ENCODE assay signal across 20 cellular contexts in genomic region chr2:170142502-170142901, GRCh38. TPM values are rescaled to one million over a fixed set of nuclear protein-coding genes. Genes with fewer than 3 reads are reported as not detected.
"Had no signal": no experiment of that assay in that cellular context is flagged by ENCODE, and none has a peak within 500 bp of the region (broad histone marks: within the 10 kb centered on the region; RNA-seq: fewer than 3 reads in every experiment).

No MANE protein-coding gene starts in this region.

- H3K4me1 Mint-ChIP-seq: activated naive CD8-positive, alpha-beta T cell treated with anti-CD3 and anti-CD28 coated beads, Interleukin-2, amount 50 U/mL, for 24 hours had no signal

- H3K4me1 ChIP-seq: psoas muscle, suprapubic skin had no signal

- FAIRE-seq: astrocyte, bronchial epithelial cell, frontal cortex had no signal

- H3K36me3 ChIP-seq: suprapubic skin had no signal

- H3K9me3 ChIP-seq: psoas muscle, suprapubic skin had no signal

- H3K9me3 Mint-ChIP-seq: activated B cell treated with CpG ODN at 0.5 μM for 24 hours; activated naive CD4-positive, alpha-beta T cell treated with anti-CD3 and anti-CD28 coated beads for 36 hours; activated naive CD8-positive, alpha-beta T cell treated with anti-CD3 and anti-CD28 coated beads, Interleukin-2, amount 50 U/mL, for 24 hours; dendritic cell treated with granulocyte-macrophage colony-stimulating factor and Interleukin-4, amounts not matched to agents 40 ng/mL and 50 ng/mL, for 4 days; immature natural killer cell; natural killer cell treated with Interleukin-12 subunit alpha and Interleukin-12 subunit beta and Interleukin-15 and Interleukin-18, amount 100 ng/mL, for 72 hours; stimulated activated naive CD8-positive, alpha-beta T cell treated with anti-CD3 and anti-CD28 coated beads, Interleukin-15, Interleukin-2, amounts not matched to agents 100 ng/mL and 50 ng/mL, for 24 hours had no signal

- ATAC-seq: activated naive CD8-positive, alpha-beta T cell treated with anti-CD3 and anti-CD28 coated beads, Interleukin-2, amount 50 U/mL, for 24 hours; psoas muscle; sciatic nerve had no signal

- DNase-seq: activated B cell treated with CpG ODN at 0.5 μM for 24 hours; activated CD4-positive, alpha-beta T cell treated with anti-CD3 and anti-CD28 coated beads for 48 hours; activated naive CD4-positive, alpha-beta T cell treated with anti-CD3 and anti-CD28 coated beads for 36 hours; activated naive CD8-positive, alpha-beta T cell treated with anti-CD3 and anti-CD28 coated beads, Interleukin-2, amount 50 U/mL, for 24 hours; effector memory CD4-positive, alpha-beta T cell; head of caudate nucleus; immature natural killer cell; occipital lobe; psoas muscle; trophoblast cell had no signal

- H3K36me3 Mint-ChIP-seq: immature natural killer cell; natural killer cell treated with Interleukin-12 subunit alpha and Interleukin-12 subunit beta and Interleukin-15 and Interleukin-18, amount 100 ng/mL, for 72 hours had no signal

- H3K4me3 ChIP-seq: psoas muscle, suprapubic skin had no signal

- H3K4me3 Mint-ChIP-seq: activated naive CD4-positive, alpha-beta T cell treated with anti-CD3 and anti-CD28 coated beads for 36 hours; activated naive CD8-positive, alpha-beta T cell treated with anti-CD3 and anti-CD28 coated beads, Interleukin-2, amount 50 U/mL, for 24 hours; dendritic cell treated with granulocyte-macrophage colony-stimulating factor and Interleukin-4, amounts not matched to agents 40 ng/mL and 50 ng/mL, for 4 days; immature natural killer cell; natural killer cell treated with Interleukin-12 subunit alpha and Interleukin-12 subunit beta and Interleukin-15 and Interleukin-18, amount 100 ng/mL, for 72 hours; stimulated activated naive CD8-positive, alpha-beta T cell treated with anti-CD3 and anti-CD28 coated beads, Interleukin-15, Interleukin-2, amounts not matched to agents 100 ng/mL and 50 ng/mL, for 24 hours had no signal

- H3K27me3 Mint-ChIP-seq: activated B cell treated with CpG ODN at 0.5 μM for 24 hours; activated naive CD8-positive, alpha-beta T cell treated with anti-CD3 and anti-CD28 coated beads, Interleukin-2, amount 50 U/mL, for 24 hours; dendritic cell treated with granulocyte-macrophage colony-stimulating factor and Interleukin-4, amounts not matched to agents 40 ng/mL and 50 ng/mL, for 4 days; natural killer cell treated with Interleukin-12 subunit alpha and Interleukin-12 subunit beta and Interleukin-15 and Interleukin-18, amount 100 ng/mL, for 72 hours; stimulated activated naive CD8-positive, alpha-beta T cell treated with anti-CD3 and anti-CD28 coated beads, Interleukin-15, Interleukin-2, amounts not matched to agents 100 ng/mL and 50 ng/mL, for 24 hours had no signal

- H3K27ac ChIP-seq: epithelial cell of prostate, psoas muscle, suprapubic skin had no signal

RNA-seq across cellular contexts. Expression of gene MYO3B, which starts 35.4 kb away (rescaled TPM):
- total RNA-seq: activated B cell treated with CpG ODN at 0.5 μM for 24 hours, astrocyte, mesenteric fat pad had no signal
- polyA plus RNA-seq: immature natural killer cell, psoas muscle had no signal
